8 cellular contexts compared by ENCODE assay signal in the genomic region with DNA sequence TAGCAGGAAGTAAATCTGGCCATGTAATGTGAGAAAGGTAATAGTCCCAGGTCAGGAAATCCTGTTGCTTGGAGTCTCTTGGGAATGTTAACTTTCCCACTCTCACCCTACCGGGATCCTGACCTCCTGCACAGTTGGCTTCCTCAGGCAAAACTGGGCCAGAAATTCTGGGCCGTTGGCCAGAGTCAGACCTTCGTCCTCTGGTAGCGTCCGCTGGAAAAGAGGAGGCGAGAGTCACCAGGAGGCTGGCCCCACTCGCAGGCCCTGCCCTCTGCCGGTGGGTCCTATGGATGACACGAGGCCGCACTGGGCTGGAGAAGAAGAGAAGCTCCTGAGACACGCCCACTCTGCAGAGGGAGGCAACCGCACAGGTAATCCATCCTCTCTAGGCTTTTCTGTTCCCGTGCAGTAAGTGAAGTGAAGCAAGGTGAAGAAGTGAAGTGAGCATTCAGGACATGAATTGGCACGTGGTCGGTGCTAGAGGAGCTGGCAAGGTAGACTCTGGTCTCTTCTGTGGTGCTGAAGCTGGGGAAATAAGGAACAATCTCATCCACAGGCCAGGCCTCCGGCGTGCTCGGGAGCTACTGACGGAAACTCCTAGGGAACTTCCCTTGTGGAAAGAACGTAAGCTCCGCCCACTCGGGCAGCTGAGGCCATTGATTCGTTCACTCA.
A peak's percentile ranks its signal among the peaks of the same experiment; 100 is the strongest.
DNase-seq lines count a peak whose midpoint lies in the region; ATAC-seq and TF ChIP-seq lines count a peak whose summit lies in the region.

No MANE protein-coding gene starts in this region.

- no peaks in the 10 kb centered on the region for H3K36me3 ChIP-seq in IMR-90 (ENCODE audit: control insufficient read depth, insufficient read depth, low read length)

- H3K27ac ChIP-seq in IMR-90 (ENCODE audit: insufficient read depth, low read length) = no peak overlapping the region
- peak overlapping the region; percentile 56 for H3K27ac ChIP-seq in VCaP
- H3K27ac ChIP-seq in foreskin keratinocyte = no peak overlapping the region

- H3K14ac ChIP-seq in IMR-90 (replicated peaks; ENCODE audit: low read depth, low read length) = no peak overlapping the region

- peak overlapping the region; percentile 65; the same call in 2 of the 3 replicates for H2BK15ac ChIP-seq in IMR-90 (ENCODE audit: low read depth, low read length)

- H2AFZ ChIP-seq in IMR-90 (replicated peaks; ENCODE audit: low read length, poor library complexity) = no peak overlapping the region

- BruUV-seq in IMR-90 (replicated peaks; lab: Mats Ljungman, UMichigan) = no TSS peak

- H3K27me3 ChIP-seq in IMR-90 (ENCODE audit: control insufficient read depth, insufficient read depth, low read length) (peaks cover 6% of the 10 kb centered on the region; the same call in 1 of the 2 replicates), foreskin keratinocyte (peaks cover 10% of the 10 kb centered on the region)

- no peak overlapping the region for H4K8ac ChIP-seq in IMR-90 (ENCODE audit: low read depth in 2 of 2, low read length in 2 of 2)

- H3K9me1 ChIP-seq in IMR-90 (ENCODE audit: insufficient read depth, low read length) = no peaks in the 10 kb centered on the region

- ATAC-seq in IMR-90 (ENCODE audit: low read depth) (peak; percentile 64), foreskin keratinocyte (peak; percentile 98), HG02973 (IDR thresholded peaks at IDR 0.05; ENCODE audit: unreplicated experiment) (no peak)
- no peak for ATAC-seq in activated CD4-positive, CD25-positive, alpha-beta regulatory T cell treated with anti-CD3 and anti-CD28 coated beads, Interleukin-2, amount 50 U/mL, for 24 hours

- no peak overlapping the region for H3K4me3 ChIP-seq in IMR-90 (ENCODE audit: insufficient read depth, low read depth, low read length)

- peak overlapping the region; percentile 46; the same call in 1 of the 2 replicates for H3K4ac ChIP-seq in IMR-90 (ENCODE audit: low read depth, low read length)

- H2AK5ac ChIP-seq in IMR-90 (ENCODE audit: low read depth, low read length) = no peak overlapping the region

- H4K5ac ChIP-seq in IMR-90 (ENCODE audit: low read depth, low read length) = no peak overlapping the region

- TF ChIP-seq CTCF in IMR-90 (conservative IDR thresholded peaks at IDR 0.05; ENCODE audit: low read depth, low read length) = peak; percentile 39
- peak; percentile 91 for TF ChIP-seq CTCF in VCaP (conservative IDR thresholded peaks at IDR 0.05)
- TF ChIP-seq CTCF in foreskin keratinocyte (conservative IDR thresholded peaks at IDR 0.05) = peak; percentile 80

- POLR2A ChIA-PET in IMR-90 (lab: Charles Lee; ENCODE audit: unreplicated experiment) = no interaction called here

- DNase-seq in G401 (ENCODE audit: low spot score) (peak; percentile 11), IMR-90 (peak; percentile 23), foreskin keratinocyte (peak; percentile 53 to 77), occipital lobe (lab: John Stamatoyannopoulos, UW) (peak; percentile 9), T1000 (lab: John Stamatoyannopoulos, UW) (no peak)

- no peak overlapping the region for H2AK9ac ChIP-seq in IMR-90 (replicated peaks; ENCODE audit: low read depth, low read length, poor library complexity)

- in situ Hi-C loops in G401 (cut with HindIII; ENCODE audit: low sequenced_read_pairs) (no loop called here), IMR-90 (cut with MboI; ENCODE audit: low sequenced_read_pairs) (no loop called here)

- H3K18ac ChIP-seq in IMR-90 (ENCODE audit: low read depth, low read length) = no peak overlapping the region

- peak overlapping the region; percentile 51 for H2BK120ac ChIP-seq in IMR-90 (ENCODE audit: low read depth, low read length)

- dilution Hi-C loops in IMR-90 (cut with HindIII; ENCODE audit: low sequenced_read_pairs, unreplicated experiment) = no loop called here

- H2BK5ac ChIP-seq in IMR-90 (ENCODE audit: low read depth, low read length, poor library complexity, severe bottlenecking) = no peak overlapping the region

- no peak overlapping the region for H3K56ac ChIP-seq in IMR-90 (ENCODE audit: extremely low read depth, insufficient read depth, low read length)

- no peak for TF ChIP-seq POLR2A in IMR-90 (IDR thresholded peaks at IDR 0.05; ENCODE audit: low read depth, low read length)

- H3K79me1 ChIP-seq in IMR-90 (ENCODE audit: low read depth in 1 of 2, low read length in 2 of 2) = no peaks in the 10 kb centered on the region

- CTCF ChIA-PET in IMR-90 (lab: Yijun Ruan, JAX) = interaction anchor here (1.0 to 1.3 kb wide), 2 partner anchors 32 to 124 kb away, joined by 3 to 4 read pairs; no protein-coding TSS in a partner anchor

- no peak overlapping the region for H3K23ac ChIP-seq in IMR-90 (ENCODE audit: low read depth, low read length)

- no peak overlapping the region for H3K9ac ChIP-seq in IMR-90 (ENCODE audit: low read depth, low read length)

- WGBS in IMR-90 (ENCODE audit: extremely low coverage in 2 of 2, insufficient read length in 1 of 2), 2 experiments = 52% methylated on average over 7 of the region's 23 CpGs; no CpG with 5 or more reads in 1 of the 2 experiments

- peak; percentile 43 for TF ChIP-seq RAD21 in IMR-90 (IDR thresholded peaks at IDR 0.05; ENCODE audit: low read length)

- H3K9me3 ChIP-seq in IMR-90 (ENCODE audit: control insufficient read depth, insufficient read depth, low read length) = no peaks in the 10 kb centered on the region

- H3K4me2 ChIP-seq in IMR-90 (ENCODE audit: low read depth, low read length) = no peak overlapping the region

- H4K20me1 ChIP-seq in IMR-90 (ENCODE audit: insufficient read depth, low read length) = no peaks in the 10 kb centered on the region

- H4K91ac ChIP-seq in IMR-90 (ENCODE audit: insufficient read depth, low read depth, low read length) = peak overlapping the region; percentile 46; the same call in 1 of the 2 replicates

- H2BK20ac ChIP-seq in IMR-90 (ENCODE audit: low read depth, low read length) = 0 out of 2 replicates have a peak overlapping the region, but pooled peaks have one; percentile 0

- H3K4me1 ChIP-seq in IMR-90 (ENCODE audit: control insufficient read depth, insufficient read depth, low read length) (peaks cover 16% of the 10 kb centered on the region), foreskin keratinocyte (no peaks in the 10 kb centered on the region)

- intact Hi-C loops in IMR-90 (cut with micrococcal nuclease) = loop anchor here (1.0 kb wide), 1 partner anchor 210 kb away; no protein-coding TSS in a partner anchor

TF ChIP-seq in IMR-90, 13 proteins besides CTCF, POLR2A, EP300 and RAD21:
- TF ChIP-seq CHD1 (IDR thresholded peaks at IDR 0.05; ENCODE audit: low read depth, low read length) = no peak
- peak; percentile 28; the same call in 1 of the 2 replicates for TF ChIP-seq SMC3 (IDR thresholded peaks at IDR 0.05; ENCODE audit: low read depth, low read length)

Comparison
In these comparisons a context has a peak if more than half of its experiments do, and no peak if none do; other contexts are left out.
1. ATAC-seq: peak in IMR-90 (single experiment) and foreskin keratinocyte (single experiment); none in activated CD4-positive, CD25-positive, alpha-beta regulatory T cell treated with anti-CD3 and anti-CD28 coated beads, Interleukin-2, amount 50 U/mL, for 24 hours (0 of 2) and HG02973 (single experiment).
2. CTCF ChIP-seq: peak in every context shown above with its lines; median percentile 91 in VCaP; 80 in foreskin keratinocyte; 39 in IMR-90.